28 cellular contexts compared by ENCODE assay signal in genomic region chr3:109548192-109548938, GRCh38.
A peak's percentile ranks its signal among the peaks of the same experiment; 100 is the strongest.
DNase-seq lines count a peak whose midpoint lies in the region; ATAC-seq, FAIRE-seq and TF ChIP-seq lines count a peak whose summit lies in the region.
"Had no signal": no experiment of that assay in that cellular context is flagged by ENCODE, and none has a peak within 500 bp of the region (broad histone marks: within the 10 kb centered on the region; RNA-seq: fewer than 3 reads in every experiment).

No MANE protein-coding gene starts in this region.

- FAIRE-seq in HTR-8/SVneo (lab: Jason Lieb, UNC), result no peak

- BruUV-seq in IMR-90 (replicated peaks; lab: Mats Ljungman, UMichigan), result no TSS peak

- in situ Hi-C loops in IMR-90 (cut with MboI; ENCODE audit: low sequenced_read_pairs), result no loop called here

- H3K4me3 ChIP-seq in IMR-90 (ENCODE audit: insufficient read depth, low read depth, low read length) (no peak overlapping the region), SU-DHL-6 (ENCODE audit: insufficient read depth, low read length, poor library complexity, severe bottlenecking) (no peak overlapping the region)
- H3K4me3 ChIP-seq: esophagus muscularis mucosa, neural progenitor cell, uterus had no signal

- H3K9me1 ChIP-seq in IMR-90 (ENCODE audit: insufficient read depth, low read length), result no peaks in the 10 kb centered on the region

- H3K79me1 ChIP-seq in IMR-90 (ENCODE audit: low read depth in 1 of 2, low read length in 2 of 2), result no peaks in the 10 kb centered on the region

- H2BK20ac ChIP-seq in IMR-90 (ENCODE audit: low read depth, low read length), result no peak overlapping the region

- H2AK5ac ChIP-seq in IMR-90 (ENCODE audit: low read depth, low read length), result no peak overlapping the region

- no peak overlapping the region for H2BK120ac ChIP-seq in IMR-90 (ENCODE audit: low read depth, low read length)

- no peaks in the 10 kb centered on the region for H3K27me3 ChIP-seq in IMR-90 (ENCODE audit: control insufficient read depth, insufficient read depth, low read length)
- no peaks in the 10 kb centered on the region for H3K27me3 ChIP-seq in SU-DHL-6 (ENCODE audit: low read length)
- H3K27me3 ChIP-seq: esophagus muscularis mucosa, neural progenitor cell, uterus had no signal

- H3K79me2 ChIP-seq in SU-DHL-6 (ENCODE audit: insufficient read depth, low read length), result no peaks in the 10 kb centered on the region

- H4K5ac ChIP-seq in IMR-90 (ENCODE audit: low read depth, low read length), result no peak overlapping the region

- no peak overlapping the region for H2BK15ac ChIP-seq in IMR-90 (ENCODE audit: low read depth, low read length)

- no peak overlapping the region for H3K9ac ChIP-seq in IMR-90 (ENCODE audit: low read depth, low read length)
- no peak overlapping the region for H3K9ac ChIP-seq in SU-DHL-6 (ENCODE audit: low read length)
- H3K9ac ChIP-seq: neural progenitor cell had no signal

- no peak overlapping the region for H2AFZ ChIP-seq in IMR-90 (replicated peaks; ENCODE audit: low read length, poor library complexity)
- no peak overlapping the region for H2AFZ ChIP-seq in SU-DHL-6 (ENCODE audit: low read depth, low read length, severe bottlenecking)
- H2AFZ ChIP-seq: neural progenitor cell had no signal

- no peak for TF ChIP-seq POLR2A in IMR-90 (IDR thresholded peaks at IDR 0.05; ENCODE audit: low read depth, low read length)

- no peaks in the 10 kb centered on the region for H3K36me3 Mint-ChIP-seq in stimulated activated effector memory CD8-positive, alpha-beta T cell treated with anti-CD3 and anti-CD28 coated beads, Interleukin-12 subunit alpha, Interleukin-12 subunit beta, amount 100 ng/mL, for 72 hours
- H3K36me3 Mint-ChIP-seq: activated CD8-positive, alpha-beta memory T cell treated with anti-CD3 and anti-CD28 coated beads, Interleukin-2, amount 10 ng/mL, durations not matched to agents 7 days and 5 days; activated naive CD8-positive, alpha-beta T cell treated with anti-CD3 and anti-CD28 coated beads, Interleukin-2, amount 10 ng/mL, durations not matched to agents 7 days and 5 days; neural progenitor cell had no signal

- no peaks in the 10 kb centered on the region for H3K4me1 Mint-ChIP-seq in stimulated activated effector memory CD8-positive, alpha-beta T cell treated with anti-CD3 and anti-CD28 coated beads, Interleukin-12 subunit alpha, Interleukin-12 subunit beta, amount 100 ng/mL, for 72 hours
- H3K4me1 Mint-ChIP-seq: activated naive CD8-positive, alpha-beta T cell treated with anti-CD3 and anti-CD28 coated beads, Interleukin-2, amount 10 ng/mL, durations not matched to agents 7 days and 5 days had no signal

- H3K9me3 Mint-ChIP-seq in stimulated activated effector memory CD8-positive, alpha-beta T cell treated with anti-CD3 and anti-CD28 coated beads, Interleukin-12 subunit alpha, Interleukin-12 subunit beta, amount 100 ng/mL, for 72 hours, result no peaks in the 10 kb centered on the region
- H3K9me3 Mint-ChIP-seq: activated naive CD8-positive, alpha-beta T cell treated with anti-CD3 and anti-CD28 coated beads, Interleukin-2, amount 10 ng/mL, durations not matched to agents 7 days and 5 days; activated T-helper 2 cell treated with anti-CD3 and anti-CD28 coated beads, Interferon-gamma antibody, Interleukin-2, Interleukin-4, amounts not matched to agents 10 μg/mL and 5 μg/mL and 100 μg/mL, durations not matched to agents 14 hours and 24 hours and 36 hours had no signal

- H3K18ac ChIP-seq in IMR-90 (ENCODE audit: low read depth, low read length), result no peak overlapping the region

- no peak overlapping the region for H3K14ac ChIP-seq in IMR-90 (replicated peaks; ENCODE audit: low read depth, low read length)

- TF ChIP-seq CTCF in IMR-90 (conservative IDR thresholded peaks at IDR 0.05; ENCODE audit: low read depth, low read length) (no peak), SU-DHL-6 (IDR thresholded peaks at IDR 0.05; ENCODE audit: insufficient read depth, low read length, poor library complexity, severe bottlenecking) (no peak)

- ATAC-seq in IMR-90 (ENCODE audit: low read depth) (peak; percentile 59; the same call in 1 of the 2 replicates), HG03439 (IDR thresholded peaks at IDR 0.05; ENCODE audit: unreplicated experiment) (no peak), sciatic nerve (no peak)
- no peak for ATAC-seq in stimulated activated effector memory CD8-positive, alpha-beta T cell treated with anti-CD3 and anti-CD28 coated beads, Interleukin-12 subunit alpha, Interleukin-12 subunit beta, amount 100 ng/mL, for 72 hours
- ATAC-seq: activated CD4-positive, alpha-beta T cell treated with anti-CD3 and anti-CD28 coated beads for 36 hours; activated CD8-positive, alpha-beta memory T cell treated with anti-CD3 and anti-CD28 coated beads, Interleukin-2, amount 10 ng/mL, durations not matched to agents 7 days and 5 days; left colon; Panc1 had no signal

- CTCF ChIA-PET in IMR-90 (lab: Yijun Ruan, JAX), result interaction anchor here (0.6 kb wide), 2 partner anchors 95 to 642 kb away, joined by 3 to 8 read pairs; no protein-coding TSS in a partner anchor

- H2AK9ac ChIP-seq in IMR-90 (replicated peaks; ENCODE audit: low read depth, low read length, poor library complexity), result no peak overlapping the region

- H3K56ac ChIP-seq in IMR-90 (ENCODE audit: extremely low read depth, insufficient read depth, low read length), result no peak overlapping the region

- no peak overlapping the region for H4K8ac ChIP-seq in IMR-90 (ENCODE audit: low read depth in 2 of 2, low read length in 2 of 2)

- intact Hi-C loops in IMR-90 (cut with micrococcal nuclease), result no loop called here
- intact Hi-C loops in sciatic nerve (cut with DNase I), result no loop called here

- no peak overlapping the region for H3K4me2 ChIP-seq in IMR-90 (ENCODE audit: low read depth, low read length)
- H3K4me2 ChIP-seq in SU-DHL-6 (ENCODE audit: low read depth, low read length, poor library complexity, severe bottlenecking), result peak overlapping the region; percentile 46
- H3K4me2 ChIP-seq: neural progenitor cell had no signal

- H3F3A ChIP-seq in SU-DHL-6 (ENCODE audit: insufficient read depth), result peaks cover 6% of the 10 kb centered on the region; the same call in 1 of the 2 replicates

- no peak overlapping the region for H3K27ac Mint-ChIP-seq in stimulated activated effector memory CD8-positive, alpha-beta T cell treated with anti-CD3 and anti-CD28 coated beads, Interleukin-12 subunit alpha, Interleukin-12 subunit beta, amount 100 ng/mL, for 72 hours
- H3K27ac Mint-ChIP-seq: activated CD4-positive, alpha-beta T cell treated with anti-CD3 and anti-CD28 coated beads for 36 hours; activated CD8-positive, alpha-beta memory T cell treated with anti-CD3 and anti-CD28 coated beads, Interleukin-2, amount 10 ng/mL, durations not matched to agents 7 days and 5 days; activated naive CD8-positive, alpha-beta T cell treated with anti-CD3 and anti-CD28 coated beads, Interleukin-2, amount 10 ng/mL, durations not matched to agents 7 days and 5 days; activated T-helper 2 cell treated with anti-CD3 and anti-CD28 coated beads, Interferon-gamma antibody, Interleukin-2, Interleukin-4, amounts not matched to agents 10 μg/mL and 5 μg/mL and 100 μg/mL, durations not matched to agents 14 hours and 24 hours and 36 hours; neural progenitor cell had no signal

- H2BK5ac ChIP-seq in IMR-90 (ENCODE audit: low read depth, low read length, poor library complexity, severe bottlenecking), result no peak overlapping the region

- H4K20me1 ChIP-seq in IMR-90 (ENCODE audit: insufficient read depth, low read length) (no peaks in the 10 kb centered on the region), SU-DHL-6 (ENCODE audit: low read depth, low read length) (no peaks in the 10 kb centered on the region)

- no peak overlapping the region for H3K27ac ChIP-seq in IMR-90 (ENCODE audit: insufficient read depth, low read length)
- H3K27ac ChIP-seq in SU-DHL-6 (ENCODE audit: low read depth, low read length), result peak overlapping the region; percentile 89
- H3K27ac ChIP-seq: C4-2B, esophagus muscularis mucosa, neural progenitor cell, uterus had no signal

- no peaks in the 10 kb centered on the region for H3K9me3 ChIP-seq in IMR-90 (ENCODE audit: control insufficient read depth, insufficient read depth, low read length)
- H3K9me3 ChIP-seq in SU-DHL-6 (ENCODE audit: insufficient read depth, low read length), result no peaks in the 10 kb centered on the region
- H3K9me3 ChIP-seq: uterus had no signal

- H4K91ac ChIP-seq in IMR-90 (ENCODE audit: insufficient read depth, low read depth, low read length), result no peak overlapping the region

- H3K9me2 ChIP-seq in SU-DHL-6 (replicated peaks; ENCODE audit: insufficient read depth, low read length), result no peaks in the 10 kb centered on the region

- H3K36me3 ChIP-seq in IMR-90 (ENCODE audit: control insufficient read depth, insufficient read depth, low read length) (no peaks in the 10 kb centered on the region), SU-DHL-6 (ENCODE audit: low read length) (no peaks in the 10 kb centered on the region)
- H3K36me3 ChIP-seq: esophagus muscularis mucosa, neural progenitor cell, uterus had no signal

- POLR2A ChIA-PET in IMR-90 (lab: Charles Lee; ENCODE audit: unreplicated experiment), result no interaction called here

- peak; percentile 67 for DNase-seq in DMS53 treated with DMSO at 0.1 percent for 48 hours (lab: John Stamatoyannopoulos, UW; ENCODE audit: unreplicated experiment)
- DNase-seq in IMR-90, result peak; percentile 33
- DNase-seq in kidney glomerular epithelial cell (lab: John Stamatoyannopoulos, UW), result peak; percentile 32
- no peak for DNase-seq in stimulated activated effector memory CD8-positive, alpha-beta T cell treated with anti-CD3 and anti-CD28 coated beads, Interleukin-12 subunit alpha, Interleukin-12 subunit beta, amount 100 ng/mL, for 72 hours (ENCODE audit: low spot score in 2 of 2)
- no peak for DNase-seq in sciatic nerve (ENCODE audit: low spot score)
- no peak for DNase-seq in HTR-8/SVneo (ENCODE audit: insufficient read length, low spot score)
- DNase-seq: activated CD4-positive, alpha-beta T cell treated with anti-CD3 and anti-CD28 coated beads for 36 hours; activated CD8-positive, alpha-beta memory T cell treated with anti-CD3 and anti-CD28 coated beads, Interleukin-2, amount 10 ng/mL, durations not matched to agents 7 days and 5 days; activated naive CD8-positive, alpha-beta T cell treated with anti-CD3 and anti-CD28 coated beads, Interleukin-2, amount 10 ng/mL, durations not matched to agents 7 days and 5 days; caudate nucleus; DMS 273 treated with DMSO at 0.1 percent for 48 hours; effector CD4-positive, alpha-beta T cell; KG1; left colon; NCI-H1048; NCI-H2081; NCI-H774; stimulated activated CD4-positive, alpha-beta T cell treated with anti-CD3 and anti-CD28 coated beads, Interleukin-12 subunit alpha, Interleukin-12 subunit beta, amount 100 ng/mL, for 4 hours; stimulated activated CD8-positive, alpha-beta memory T cell treated with anti-CD3 and anti-CD28 coated beads, Interleukin-4, amount 100 ng/mL, for 48 hours; SW 1271; uterus had no signal

- H3K23ac ChIP-seq in IMR-90 (ENCODE audit: low read depth, low read length), result no peak overlapping the region

- no peak overlapping the region for H3K4me3 Mint-ChIP-seq in stimulated activated effector memory CD8-positive, alpha-beta T cell treated with anti-CD3 and anti-CD28 coated beads, Interleukin-12 subunit alpha, Interleukin-12 subunit beta, amount 100 ng/mL, for 72 hours
- H3K4me3 Mint-ChIP-seq: activated CD4-positive, alpha-beta T cell treated with anti-CD3 and anti-CD28 coated beads for 36 hours; activated CD8-positive, alpha-beta memory T cell treated with anti-CD3 and anti-CD28 coated beads, Interleukin-2, amount 10 ng/mL, durations not matched to agents 7 days and 5 days; activated naive CD8-positive, alpha-beta T cell treated with anti-CD3 and anti-CD28 coated beads, Interleukin-2, amount 10 ng/mL, durations not matched to agents 7 days and 5 days; neural progenitor cell had no signal

- H3K4ac ChIP-seq in IMR-90 (ENCODE audit: low read depth, low read length), result no peak overlapping the region

- H3K4me1 ChIP-seq in IMR-90 (ENCODE audit: control insufficient read depth, insufficient read depth, low read length), result no peaks in the 10 kb centered on the region
- H3K4me1 ChIP-seq: esophagus muscularis mucosa, neural progenitor cell, uterus had no signal

- dilution Hi-C loops in IMR-90 (cut with HindIII; ENCODE audit: low sequenced_read_pairs, unreplicated experiment), result no loop called here

- no peak for TF ChIP-seq RAD21 in IMR-90 (IDR thresholded peaks at IDR 0.05; ENCODE audit: low read length)

- WGBS in IMR-90 (ENCODE audit: extremely low coverage in 2 of 2, insufficient read length in 1 of 2), 2 experiments, result no CpG with 5 or more reads among the region's 1 CpG

Comparison
In these comparisons a context has a peak if more than half of its experiments do, and no peak if none do; other contexts are left out.
1. DNase-seq: peak in DMS53 treated with DMSO at 0.1 percent for 48 hours (single experiment), IMR-90 (single experiment) and kidney glomerular epithelial cell (single experiment); none in stimulated activated effector memory CD8-positive, alpha-beta T cell treated with anti-CD3 and anti-CD28 coated beads, Interleukin-12 subunit alpha, Interleukin-12 subunit beta, amount 100 ng/mL, for 72 hours (0 of 2), sciatic nerve (single experiment) and HTR-8/SVneo (single experiment).